In genomic region chr3:156892701-156893100, GRCh38 we compare ENCODE assay signal across 2 cellular contexts.
TF ChIP-seq lines count a peak whose summit lies in the region.

No MANE protein-coding gene starts in this region.

TF ChIP-seq in SK-N-SH, 30 proteins besides CTCF, POLR2A, EP300 and RAD21 (continues in another document):
- TF ChIP-seq, protein P1, sequence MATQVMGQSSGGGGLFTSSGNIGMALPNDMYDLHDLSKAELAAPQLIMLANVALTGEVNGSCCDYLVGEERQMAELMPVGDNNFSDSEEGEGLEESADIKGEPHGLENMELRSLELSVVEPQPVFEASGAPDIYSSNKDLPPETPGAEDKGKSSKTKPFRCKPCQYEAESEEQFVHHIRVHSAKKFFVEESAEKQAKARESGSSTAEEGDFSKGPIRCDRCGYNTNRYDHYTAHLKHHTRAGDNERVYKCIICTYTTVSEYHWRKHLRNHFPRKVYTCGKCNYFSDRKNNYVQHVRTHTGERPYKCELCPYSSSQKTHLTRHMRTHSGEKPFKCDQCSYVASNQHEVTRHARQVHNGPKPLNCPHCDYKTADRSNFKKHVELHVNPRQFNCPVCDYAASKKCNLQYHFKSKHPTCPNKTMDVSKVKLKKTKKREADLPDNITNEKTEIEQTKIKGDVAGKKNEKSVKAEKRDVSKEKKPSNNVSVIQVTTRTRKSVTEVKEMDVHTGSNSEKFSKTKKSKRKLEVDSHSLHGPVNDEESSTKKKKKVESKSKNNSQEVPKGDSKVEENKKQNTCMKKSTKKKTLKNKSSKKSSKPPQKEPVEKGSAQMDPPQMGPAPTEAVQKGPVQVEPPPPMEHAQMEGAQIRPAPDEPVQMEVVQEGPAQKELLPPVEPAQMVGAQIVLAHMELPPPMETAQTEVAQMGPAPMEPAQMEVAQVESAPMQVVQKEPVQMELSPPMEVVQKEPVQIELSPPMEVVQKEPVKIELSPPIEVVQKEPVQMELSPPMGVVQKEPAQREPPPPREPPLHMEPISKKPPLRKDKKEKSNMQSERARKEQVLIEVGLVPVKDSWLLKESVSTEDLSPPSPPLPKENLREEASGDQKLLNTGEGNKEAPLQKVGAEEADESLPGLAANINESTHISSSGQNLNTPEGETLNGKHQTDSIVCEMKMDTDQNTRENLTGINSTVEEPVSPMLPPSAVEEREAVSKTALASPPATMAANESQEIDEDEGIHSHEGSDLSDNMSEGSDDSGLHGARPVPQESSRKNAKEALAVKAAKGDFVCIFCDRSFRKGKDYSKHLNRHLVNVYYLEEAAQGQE (IDR thresholded peaks at IDR 0.05; ENCODE audit: low read depth, low read length) = no peak
- TF ChIP-seq ZBTB33 (IDR thresholded peaks at IDR 0.05; ENCODE audit: borderline replicate concordance, low read depth) (no peak), PBX3 (IDR thresholded peaks at IDR 0.05) (peak; percentile 81), TAF1 (IDR thresholded peaks at IDR 0.05; ENCODE audit: borderline replicate concordance, low read depth, low read length) (no peak), FOSL2 (IDR thresholded peaks at IDR 0.05; ENCODE audit: borderline replicate concordance, low read depth) (peak; percentile 73; the same call in 1 of the 2 replicates), GABPA (IDR thresholded peaks at IDR 0.05; ENCODE audit: low read depth) (no peak), EZH2phosphoT487 (IDR thresholded peaks at IDR 0.05; ENCODE audit: borderline replicate concordance, low read depth) (no peak), CHD2 (IDR thresholded peaks at IDR 0.05; ENCODE audit: low read length, partially characterized antibody) (no peak), NRF1 (IDR thresholded peaks at IDR 0.05; ENCODE audit: low read depth, low read length) (no peak), FOXM1 (IDR thresholded peaks at IDR 0.05; ENCODE audit: low read depth) (peak; percentile 47; the same call in 1 of the 2 replicates), ELF1 (IDR thresholded peaks at IDR 0.05) (0 out of 2 replicates have a peak, but pooled peaks have one; percentile 42), MEF2A (IDR thresholded peaks at IDR 0.05; ENCODE audit: borderline replicate concordance, low read depth) (no peak), YY1 (IDR thresholded peaks at IDR 0.05; ENCODE audit: low read depth) (no peak), RXRA (IDR thresholded peaks at IDR 0.05; ENCODE audit: borderline replicate concordance, low read depth) (no peak), GATA2 (CRISPR knock-in tag; IDR thresholded peaks at IDR 0.05) (no peak), RCOR1 (IDR thresholded peaks at IDR 0.05; ENCODE audit: low read length) (no peak), JUND (IDR thresholded peaks at IDR 0.05) (peak; percentile 62), MXI1 (IDR thresholded peaks at IDR 0.05; ENCODE audit: low read depth, low read length) (no peak), SMC3 (IDR thresholded peaks at IDR 0.05; ENCODE audit: low read depth, low read length) (no peak), USF2 (IDR thresholded peaks at IDR 0.05; ENCODE audit: borderline replicate concordance, low read depth, low read length) (no peak), POLR2AphosphoS5 (IDR thresholded peaks at IDR 0.05; ENCODE audit: low read depth, low read length) (no peak), TCF12 (IDR thresholded peaks at IDR 0.05) (peak; percentile 51), FOXJ3 (CRISPR knock-in tag; IDR thresholded peaks at IDR 0.05) (no peak), NFIC (IDR thresholded peaks at IDR 0.05; ENCODE audit: borderline replicate concordance) (peak; percentile 43; the same call in 1 of the 2 replicates), RFX5 (IDR thresholded peaks at IDR 0.05; ENCODE audit: low read length) (no peak)
- TF ChIP-seq, protein P2, sequence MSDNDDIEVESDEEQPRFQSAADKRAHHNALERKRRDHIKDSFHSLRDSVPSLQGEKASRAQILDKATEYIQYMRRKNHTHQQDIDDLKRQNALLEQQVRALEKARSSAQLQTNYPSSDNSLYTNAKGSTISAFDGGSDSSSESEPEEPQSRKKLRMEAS (IDR thresholded peaks at IDR 0.05; ENCODE audit: low read depth) = no peak

TF ChIP-seq in SK-N-SH treated with all-trans-retinoic acid at 6 μM for 48 hours, 23 proteins besides CTCF, POLR2A, EP300 and RAD21 (continued from another document):
- no peak for TF ChIP-seq TSHZ2 (CRISPR knock-in tag; IDR thresholded peaks at IDR 0.05)
- no peak for TF ChIP-seq ESRRG (CRISPR knock-in tag; IDR thresholded peaks at IDR 0.05)
- TF ChIP-seq TOX (CRISPR knock-in tag; IDR thresholded peaks at IDR 0.05; ENCODE audit: borderline replicate concordance) = no peak
- TF ChIP-seq ZFP3 (CRISPR knock-in tag; IDR thresholded peaks at IDR 0.05) = no peak
